Comparison of ENCODE assay signal across 9 cellular contexts in genomic region chr9:97564291-97565175, GRCh38.
DNase-seq lines count a peak whose midpoint lies in the region; ATAC-seq and TF ChIP-seq lines count a peak whose summit lies in the region.
"Had no signal": no experiment of that assay in that cellular context is flagged by ENCODE, and none has a peak within 500 bp of the region (broad histone marks: within the 10 kb centered on the region; RNA-seq: fewer than 3 reads in every experiment).

No MANE protein-coding gene starts in this region.

- 40% methylated on average over 14 of the region's 14 CpGs for WGBS in esophagus muscularis mucosa

- TF ChIP-seq POLR2A in esophagus muscularis mucosa (IDR thresholded peaks at IDR 0.05; ENCODE audit: low read depth): no peak

- TF ChIP-seq EP300 in esophagus muscularis mucosa (IDR thresholded peaks at IDR 0.05): no peak

- H3K9me3 ChIP-seq in Panc1 (ENCODE audit: control insufficient read depth, insufficient read depth, low read depth, low read length) (no peaks in the 10 kb centered on the region), esophagus muscularis mucosa (no peaks in the 10 kb centered on the region)

- peaks cover 17% of the 10 kb centered on the region for H3K27me3 Mint-ChIP-seq in activated CD4-positive, alpha-beta memory T cell treated with anti-CD3 and anti-CD28 coated beads, Interleukin-2, amount 10 ng/mL, durations not matched to agents 7 days and 5 days
- H3K27me3 Mint-ChIP-seq in stimulated activated naive CD8-positive, alpha-beta T cell treated with anti-CD3 and anti-CD28 coated beads, Interleukin-15, amount 100 ng/mL, for 72 hours: peaks cover 23% of the 10 kb centered on the region

- H3K36me3 ChIP-seq in Panc1 (ENCODE audit: control insufficient read depth, insufficient read depth, low read length) (no peaks in the 10 kb centered on the region), esophagus muscularis mucosa (peaks cover 10 to 62% (median 43%) of the 10 kb centered on the region in 4 donors)

- intact Hi-C loops in Panc1 (cut with micrococcal nuclease; ENCODE audit: unreplicated experiment) (no loop called here), esophagus muscularis mucosa (cut with DNase I) (loop anchor here (5.0 kb wide), 1 partner anchor 62 kb away; the partner anchor contains the start of gene TMOD1)

- no peak overlapping the region for H3K4me3 Mint-ChIP-seq in activated CD4-positive, alpha-beta memory T cell treated with anti-CD3 and anti-CD28 coated beads, Interleukin-2, amount 10 ng/mL, durations not matched to agents 7 days and 5 days
- no peak overlapping the region for H3K4me3 Mint-ChIP-seq in stimulated activated naive CD8-positive, alpha-beta T cell treated with anti-CD3 and anti-CD28 coated beads, Interleukin-15, amount 100 ng/mL, for 72 hours
- H3K4me3 Mint-ChIP-seq: stimulated activated naive CD8-positive, alpha-beta T cell treated with anti-CD3 and anti-CD28 coated beads, Interleukin-15, Interleukin-2, amounts not matched to agents 100 ng/mL and 50 ng/mL, for 24 hours had no signal

- H3K4me1 ChIP-seq in Panc1 (ENCODE audit: control insufficient read depth, insufficient read depth, low read length): 0 out of 2 replicates have a peak, but pooled peaks cover 4% of the 10 kb centered on the region
- peaks cover 30 to 58% (median 56%) of the 10 kb centered on the region in 4 donors for H3K4me1 ChIP-seq in esophagus muscularis mucosa

- in situ Hi-C loops in Panc1 (cut with HindIII; ENCODE audit: low pct_unique_long_range_greater_than_20kb, low sequenced_read_pairs): no loop called here

- no peak overlapping the region for H3K27ac ChIP-seq in Panc1 (ENCODE audit: low read length)
- H3K27ac ChIP-seq in esophagus muscularis mucosa (replicated peaks in 1 of 4): peak overlapping the region; percentile 56 to 90 (median 71)

- H3K27ac Mint-ChIP-seq in activated CD4-positive, alpha-beta memory T cell treated with anti-CD3 and anti-CD28 coated beads, Interleukin-2, amount 10 ng/mL, durations not matched to agents 7 days and 5 days: no peak overlapping the region
- H3K27ac Mint-ChIP-seq in stimulated activated naive CD8-positive, alpha-beta T cell treated with anti-CD3 and anti-CD28 coated beads, Interleukin-15, amount 100 ng/mL, for 72 hours: no peak overlapping the region
- H3K27ac Mint-ChIP-seq: stimulated activated naive CD8-positive, alpha-beta T cell treated with anti-CD3 and anti-CD28 coated beads, Interleukin-15, Interleukin-2, amounts not matched to agents 100 ng/mL and 50 ng/mL, for 24 hours had no signal

- H3K4me1 Mint-ChIP-seq in activated CD4-positive, alpha-beta memory T cell treated with anti-CD3 and anti-CD28 coated beads, Interleukin-2, amount 10 ng/mL, durations not matched to agents 7 days and 5 days: peaks cover 2% of the 10 kb centered on the region
- H3K4me1 Mint-ChIP-seq in stimulated activated naive CD8-positive, alpha-beta T cell treated with anti-CD3 and anti-CD28 coated beads, Interleukin-15, amount 100 ng/mL, for 72 hours: peaks cover 8% of the 10 kb centered on the region

- CTCF ChIA-PET in Panc1 (lab: Charles Lee): interaction anchor here (0.6 to 0.8 kb wide), 2 partner anchors 34 to 177 kb away, joined by 4 to 6 read pairs; no protein-coding TSS in a partner anchor
- CTCF ChIA-PET in activated CD4-positive, alpha-beta memory T cell treated with anti-CD3 and anti-CD28 coated beads, Interleukin-2, amount 10 ng/mL, durations not matched to agents 7 days and 5 days (lab: Charles Lee): no interaction called here

- DNase-seq in DMS 273 treated with DMSO at 0.1 percent for 48 hours (lab: John Stamatoyannopoulos, UW) (peak; percentile 83), Panc1 (ENCODE audit: low read depth, low spot score) (no peak), esophagus muscularis mucosa (ENCODE audit: extremely low spot score) (no peak), non-pigmented ciliary epithelial cell (ENCODE audit: low read depth) (peak; percentile 14), T-helper 1 cell (no peak)
- no peak for DNase-seq in activated CD4-positive, alpha-beta memory T cell treated with anti-CD3 and anti-CD28 coated beads, Interleukin-2, amount 10 ng/mL, durations not matched to agents 7 days and 5 days
- no peak for DNase-seq in stimulated activated naive CD8-positive, alpha-beta T cell treated with anti-CD3 and anti-CD28 coated beads, Interleukin-15, amount 100 ng/mL, for 72 hours

- POLR2A ChIA-PET in Panc1 (lab: Charles Lee): interaction anchor here (0.6 kb wide), 1 partner anchor 91 kb away, joined by 3 read pairs; no protein-coding TSS in a partner anchor
- POLR2A ChIA-PET in activated CD4-positive, alpha-beta memory T cell treated with anti-CD3 and anti-CD28 coated beads, Interleukin-2, amount 10 ng/mL, durations not matched to agents 7 days and 5 days (lab: Charles Lee): no interaction called here

- no TSS peak for BruUV-seq in Panc1 (replicated peaks; lab: Mats Ljungman, UMichigan)

- TF ChIP-seq CTCF in Panc1 (IDR thresholded peaks at IDR 0.05) (no peak), esophagus muscularis mucosa (IDR thresholded peaks at IDR 0.05) (no peak)

- no peaks in the 10 kb centered on the region for H3K27me3 ChIP-seq in Panc1 (ENCODE audit: control insufficient read depth, insufficient read depth, low read length)
- no peaks in the 10 kb centered on the region for H3K27me3 ChIP-seq in esophagus muscularis mucosa

- ATAC-seq in Panc1: peak; percentile 69
- ATAC-seq in GM19023 (IDR thresholded peaks at IDR 0.05; ENCODE audit: unreplicated experiment): no peak
- ATAC-seq in stimulated activated naive CD8-positive, alpha-beta T cell treated with anti-CD3 and anti-CD28 coated beads, Interleukin-15, amount 100 ng/mL, for 72 hours: no peak

- no peak overlapping the region for H3K4me3 ChIP-seq in Panc1 (ENCODE audit: low read depth in 2 of 2, low read length in 2 of 2)
- H3K4me3 ChIP-seq in esophagus muscularis mucosa: no peak overlapping the region

- H3K9me3 Mint-ChIP-seq in activated CD4-positive, alpha-beta memory T cell treated with anti-CD3 and anti-CD28 coated beads, Interleukin-2, amount 10 ng/mL, durations not matched to agents 7 days and 5 days: no peaks in the 10 kb centered on the region
- no peaks in the 10 kb centered on the region for H3K9me3 Mint-ChIP-seq in stimulated activated naive CD8-positive, alpha-beta T cell treated with anti-CD3 and anti-CD28 coated beads, Interleukin-15, amount 100 ng/mL, for 72 hours
- H3K9me3 Mint-ChIP-seq: stimulated activated naive CD8-positive, alpha-beta T cell treated with anti-CD3 and anti-CD28 coated beads, Interleukin-15, Interleukin-2, amounts not matched to agents 100 ng/mL and 50 ng/mL, for 24 hours had no signal

- no peaks in the 10 kb centered on the region for H3K36me3 Mint-ChIP-seq in activated CD4-positive, alpha-beta memory T cell treated with anti-CD3 and anti-CD28 coated beads, Interleukin-2, amount 10 ng/mL, durations not matched to agents 7 days and 5 days (ENCODE audit: low read depth)

Comparison
In these comparisons a context has a peak if more than half of its experiments do, and no peak if none do; other contexts are left out.
1. DNase-seq: peak in DMS 273 treated with DMSO at 0.1 percent for 48 hours (single experiment) and non-pigmented ciliary epithelial cell (single experiment); none in Panc1 (single experiment), esophagus muscularis mucosa (single experiment), activated CD4-positive, alpha-beta memory T cell treated with anti-CD3 and anti-CD28 coated beads, Interleukin-2, amount 10 ng/mL, durations not matched to agents 7 days and 5 days (single experiment), stimulated activated naive CD8-positive, alpha-beta T cell treated with anti-CD3 and anti-CD28 coated beads, Interleukin-15, amount 100 ng/mL, for 72 hours (0 of 2) and T-helper 1 cell (0 of 5).